In genomic region chr7:27160147-27160545, GRCh38 we compare ENCODE assay signal across 7 cellular contexts. TPM values are rescaled to one million over a fixed set of nuclear protein-coding genes. Genes with fewer than 3 reads are reported as not detected.
A peak's percentile ranks its signal among the peaks of the same experiment; 100 is the strongest.
DNase-seq lines count a peak whose midpoint lies in the region; ATAC-seq and TF ChIP-seq lines count a peak whose summit lies in the region.

No MANE protein-coding gene starts in this region.

- peak overlapping the region in 1 of 5 donors; percentile 99 for H3K27ac ChIP-seq in stomach

- no peak for TF ChIP-seq POLR2A in stomach (IDR thresholded peaks at IDR 0.05)

- H3K4me1 ChIP-seq in stomach = peaks cover 12 to 56% (median 50%) of the 10 kb centered on the region in 4 donors

- H3K27me3 ChIP-seq in kidney epithelial cell (ENCODE audit: control insufficient read depth, insufficient read depth, low read length) (no peaks in the 10 kb centered on the region), stomach (peaks cover 20 to 100% (median 91%) of the 10 kb centered on the region in 3 donors)

- 13 to 56% (median 41%) methylated on average over 11 to 23 of the region's 23 CpGs for WGBS in stomach, 5 donors

- H3K36me3 ChIP-seq in kidney epithelial cell (ENCODE audit: control insufficient read depth, insufficient read depth, low read length) = peaks cover 4% of the 10 kb centered on the region
- no peaks in the 10 kb centered on the region for H3K36me3 ChIP-seq in stomach

- peaks cover 0 to 8% (median under 1%) of the 10 kb centered on the region in 4 donors for H3K9me3 ChIP-seq in stomach

- no peak for TF ChIP-seq EP300 in stomach (IDR thresholded peaks at IDR 0.05)

- TF ChIP-seq CTCF in kidney epithelial cell (IDR thresholded peaks at IDR 0.05; ENCODE audit: insufficient read depth, low read length, poor library complexity, severe bottlenecking) = no peak
- TF ChIP-seq CTCF in stomach (IDR thresholded peaks at IDR 0.05) = no peak

- peak overlapping the region; percentile 72 for H3K4me3 ChIP-seq in kidney epithelial cell (ENCODE audit: low read depth, low read length)
- peak overlapping the region; percentile 54 to 67 (median 60) for H3K4me3 ChIP-seq in stomach

- peak; percentile 20 for ATAC-seq in HG02938 (IDR thresholded peaks at IDR 0.05; ENCODE audit: unreplicated experiment)
- no peak for ATAC-seq in GM18858 (IDR thresholded peaks at IDR 0.05; ENCODE audit: unreplicated experiment)
- no peak for ATAC-seq in HG03342 (IDR thresholded peaks at IDR 0.05; ENCODE audit: unreplicated experiment)

- peak; percentile 45 to 46 for DNase-seq in activated T-cell treated with anti-CD3 and anti-CD28 coated beads, Interleukin-2, amount 50 U/mL, for 48 hours
- no peak for DNase-seq in kidney epithelial cell (ENCODE audit: low read depth)
- no peak for DNase-seq in stomach
- DNase-seq in NCI-H446 treated with DMSO at 0.1 percent for 48 hours (lab: John Stamatoyannopoulos, UW) = no peak

- intact Hi-C loops in stomach (cut with DNase I; ENCODE audit: low total_unique reads) = loop anchor here (5.0 kb wide), 2 partner anchors 478 to 793 kb away; no protein-coding TSS in a partner anchor

RNA-seq across cellular contexts. Expression of gene HOXA7, which starts 3.7 kb away (rescaled TPM):
- total RNA-seq in kidney epithelial cell = 28.8 and 34.2 TPM in 2 replicates
- total RNA-seq in stomach = 10 to 100 TPM in 1 of 5 donors, 1 to 10 TPM in 3, not detected in 1; 1.1 to 34.8 (median 3.3) TPM
- polyA plus RNA-seq in stomach = 1 to 10 TPM in 1 of 3 donors, under 1 TPM in 2; 0.98 to 7.9 (median 1.00) TPM

RNA-seq across cellular contexts. Expression of gene HOXA9, which starts 5.2 kb away (rescaled TPM):
- total RNA-seq in kidney epithelial cell (46.5 and 53.7 TPM in 2 replicates), stomach (10 to 100 TPM in 1 of 5 donors, not detected in 4; 68.1 TPM)
- polyA plus RNA-seq in stomach = under 1 TPM in 1 of 3 donors, not detected in 2; 0.25 TPM

RNA-seq across cellular contexts. Expression of gene HOXA3, which starts 7.8 kb away (rescaled TPM):
- total RNA-seq in kidney epithelial cell = 17.3 and 26.4 TPM in 2 replicates
- total RNA-seq in stomach = 10 to 100 TPM in 1 of 5 donors, 1 to 10 TPM in 2, under 1 TPM in 2; 0.87 to 42.6 (median 5.2) TPM
- polyA plus RNA-seq in stomach = 1 to 10 TPM; 2.8 to 5.2 (median 4.8) TPM

RNA-seq across cellular contexts. Expression of gene HOXA6, which starts 12.6 kb away (rescaled TPM):
- 4.8 and 10.5 TPM in 2 replicates for total RNA-seq in kidney epithelial cell
- 10 to 100 TPM in 1 of 5 donors, 1 to 10 TPM in 1, not detected in 3; 3.7 to 12.7 TPM for total RNA-seq in stomach
- polyA plus RNA-seq in stomach = under 1 TPM in 1 of 3 donors, not detected in 2; 0.81 TPM

RNA-seq across cellular contexts. Expression of gene HOXA10, which starts 14.0 kb away (rescaled TPM):
- 29.1 and 30.9 TPM in 2 replicates for total RNA-seq in kidney epithelial cell
- 100 to 1,000 TPM in 1 of 5 donors, under 1 TPM in 1, not detected in 3; 0.92 to 337 TPM for total RNA-seq in stomach
- under 1 TPM in 1 of 3 donors, not detected in 2; 0.18 TPM for polyA plus RNA-seq in stomach

Comparison
In these comparisons a context has a peak if more than half of its experiments do, and no peak if none do; other contexts are left out.
1. DNase-seq: peak in activated T-cell treated with anti-CD3 and anti-CD28 coated beads, Interleukin-2, amount 50 U/mL, for 48 hours (2 of 2); none in kidney epithelial cell (single experiment), stomach (single experiment) and NCI-H446 treated with DMSO at 0.1 percent for 48 hours (single experiment).